26 cellular contexts compared by ENCODE assay signal in genomic region chr5:111553889-111554288, GRCh38.
"Had no signal": no experiment of that assay in that cellular context is flagged by ENCODE, and none has a peak within 500 bp of the region (broad histone marks: within the 10 kb centered on the region; RNA-seq: fewer than 3 reads in every experiment).

No MANE protein-coding gene starts in this region.

- FAIRE-seq: TTC549 had no signal

- DNase-seq: activated B cell treated with CpG ODN at 0.5 μM for 24 hours; activated CD4-positive, alpha-beta T cell treated with anti-CD3 and anti-CD28 coated beads for 1 hour; activated CD4-positive, alpha-beta T cell treated with anti-CD3 and anti-CD28 coated beads, Interleukin-2, amount 10 ng/mL, durations not matched to agents 24 days and 14 days; activated CD4-positive, alpha-beta T cell treated with anti-CD3 and anti-CD28 coated beads, Interleukin-2, amount 50 U/mL, for 48 hours; activated CD8-positive, alpha-beta memory T cell treated with anti-CD3 and anti-CD28 coated beads, Interleukin-2, amount 10 ng/mL, durations not matched to agents 7 days and 5 days; activated gamma-delta T cell treated with Interleukin-2 at 50 U/mL for 16 hours; activated naive CD4-positive, alpha-beta T cell treated with anti-CD3 and anti-CD28 coated beads, Interleukin-2, amount 10 ng/mL, durations not matched to agents 7 days and 5 days; activated naive CD8-positive, alpha-beta T cell treated with anti-CD3 and anti-CD28 coated beads, Interleukin-2, amount 10 ng/mL, durations not matched to agents 7 days and 5 days; activated T-cell treated with anti-CD3 and anti-CD28 coated beads, Interleukin-2, amount 50 U/mL, for 4 hours; adrenal gland; aorta; body of pancreas; Kasumi-1; KBM-7; NCI-H1105; NCI-H1436; NCI-H1694 treated with DMSO at 0.1 percent for 48 hours; NCI-H2029 treated with DMSO at 0.1 percent for 48 hours; NCI-H446; NCI-H524; PC-3; SHP77 treated with DMSO at 0.1 percent for 48 hours; T-helper 17 cell; T-helper 9 cell had no signal

- H3K9me3 Mint-ChIP-seq: activated B cell treated with CpG ODN at 0.5 μM for 24 hours; activated naive CD4-positive, alpha-beta T cell treated with anti-CD3 and anti-CD28 coated beads, Interleukin-2, amount 10 ng/mL, durations not matched to agents 7 days and 5 days; activated naive CD8-positive, alpha-beta T cell treated with anti-CD3 and anti-CD28 coated beads, Interleukin-2, amount 10 ng/mL, durations not matched to agents 7 days and 5 days; activated T-cell treated with anti-CD3 and anti-CD28 coated beads, Interleukin-2, amount 50 U/mL, for 4 hours; central memory CD8-positive, alpha-beta T cell had no signal

- H3K9me3 ChIP-seq: adrenal gland, body of pancreas had no signal

- H3K4me1 ChIP-seq: adrenal gland had no signal

- H3K36me3 Mint-ChIP-seq: activated CD8-positive, alpha-beta memory T cell treated with anti-CD3 and anti-CD28 coated beads, Interleukin-2, amount 10 ng/mL, durations not matched to agents 7 days and 5 days; activated naive CD4-positive, alpha-beta T cell treated with anti-CD3 and anti-CD28 coated beads, Interleukin-2, amount 10 ng/mL, durations not matched to agents 7 days and 5 days; activated naive CD8-positive, alpha-beta T cell treated with anti-CD3 and anti-CD28 coated beads, Interleukin-2, amount 10 ng/mL, durations not matched to agents 7 days and 5 days had no signal

- H3K4me3 ChIP-seq: adrenal gland, body of pancreas had no signal

- H3K27ac Mint-ChIP-seq: activated B cell treated with CpG ODN at 0.5 μM for 24 hours; activated CD4-positive, alpha-beta T cell treated with anti-CD3 and anti-CD28 coated beads, Interleukin-2, amount 10 ng/mL, durations not matched to agents 24 days and 14 days; activated CD8-positive, alpha-beta memory T cell treated with anti-CD3 and anti-CD28 coated beads, Interleukin-2, amount 10 ng/mL, durations not matched to agents 7 days and 5 days; activated naive CD4-positive, alpha-beta T cell treated with anti-CD3 and anti-CD28 coated beads, Interleukin-2, amount 10 ng/mL, durations not matched to agents 7 days and 5 days; activated naive CD8-positive, alpha-beta T cell treated with anti-CD3 and anti-CD28 coated beads, Interleukin-2, amount 10 ng/mL, durations not matched to agents 7 days and 5 days; T-helper 17 cell had no signal

- H3K27me3 ChIP-seq: adrenal gland, body of pancreas had no signal

- H3K27me3 Mint-ChIP-seq: activated B cell treated with CpG ODN at 0.5 μM for 24 hours, T-helper 17 cell had no signal

- ATAC-seq: activated CD8-positive, alpha-beta memory T cell treated with anti-CD3 and anti-CD28 coated beads, Interleukin-2, amount 10 ng/mL, durations not matched to agents 7 days and 5 days; activated T-cell treated with anti-CD3 and anti-CD28 coated beads, Interleukin-2, amount 50 U/mL, for 4 hours; body of pancreas; PC-3; T-helper 17 cell had no signal

- H3K27ac ChIP-seq: adrenal gland, body of pancreas had no signal

- H3K4me3 Mint-ChIP-seq: activated B cell treated with CpG ODN at 0.5 μM for 24 hours; activated CD4-positive, alpha-beta T cell treated with anti-CD3 and anti-CD28 coated beads, Interleukin-2, amount 10 ng/mL, durations not matched to agents 24 days and 14 days; activated CD8-positive, alpha-beta memory T cell treated with anti-CD3 and anti-CD28 coated beads, Interleukin-2, amount 10 ng/mL, durations not matched to agents 7 days and 5 days; activated naive CD4-positive, alpha-beta T cell treated with anti-CD3 and anti-CD28 coated beads, Interleukin-2, amount 10 ng/mL, durations not matched to agents 7 days and 5 days; activated naive CD8-positive, alpha-beta T cell treated with anti-CD3 and anti-CD28 coated beads, Interleukin-2, amount 10 ng/mL, durations not matched to agents 7 days and 5 days; activated T-cell treated with anti-CD3 and anti-CD28 coated beads, Interleukin-2, amount 50 U/mL, for 4 hours; central memory CD8-positive, alpha-beta T cell; T-helper 17 cell had no signal

- H3K36me3 ChIP-seq: adrenal gland had no signal
